ENCODE assay signal across 1 cellular context in the genomic region with DNA sequence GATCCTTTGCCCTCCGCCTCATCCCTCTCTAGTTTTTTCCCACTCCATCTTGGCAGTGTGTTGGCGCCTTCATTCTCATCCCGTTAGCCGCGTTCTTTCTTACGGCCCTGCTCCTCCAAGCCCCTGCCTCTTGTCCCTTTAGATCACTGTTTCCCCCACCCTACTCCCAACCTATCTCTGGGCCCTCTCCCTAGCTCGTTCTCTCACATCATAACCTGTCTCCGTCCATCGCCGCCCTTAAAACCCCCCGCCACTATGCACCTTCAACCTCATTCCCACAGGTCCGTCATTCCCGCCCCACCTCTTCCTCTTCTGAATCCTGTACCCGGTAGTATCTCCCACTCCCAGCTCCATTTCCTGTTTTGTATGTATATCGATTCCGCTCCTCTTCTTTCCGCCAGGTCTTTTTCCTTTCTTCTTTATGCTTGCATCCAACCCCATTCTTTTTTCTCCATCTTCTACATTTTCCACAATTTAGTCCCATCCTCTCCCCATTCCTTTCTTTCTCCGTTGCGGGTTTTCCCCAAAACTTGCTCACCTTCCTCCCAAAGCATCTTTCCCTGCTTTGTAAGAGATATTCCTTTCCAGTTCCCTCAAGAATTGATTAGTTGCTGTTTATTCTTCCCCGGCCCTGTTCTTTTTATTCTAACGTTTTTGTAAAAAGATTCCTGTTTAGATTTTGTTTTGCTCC.
TF ChIP-seq lines count a peak whose summit lies in the region.

No MANE protein-coding gene starts in this region.

TF ChIP-seq in HepG2, 621 proteins besides CTCF, POLR2A, EP300 and RAD21 (continued from another document and continues in another):
- TF ChIP-seq SNAI1 (CRISPR knock-in tag; IDR thresholded peaks at IDR 0.05; ENCODE audit: borderline replicate concordance) (0 out of 2 replicates have a peak, but pooled peaks have one; percentile 29), DR1 (CRISPR knock-in tag; IDR thresholded peaks at IDR 0.05) (no peak), ZNF124 (CRISPR knock-in tag; IDR thresholded peaks at IDR 0.05) (0 out of 2 replicates have a peak, but pooled peaks have one; percentile 31), EHMT2 (IDR thresholded peaks at IDR 0.05; ENCODE audit: borderline replicate concordance, low read depth, low read length) (no peak), ZNF691 (CRISPR knock-in tag; IDR thresholded peaks at IDR 0.05; ENCODE audit: borderline replicate concordance, low read depth) (no peak), ZNF660 (CRISPR knock-in tag; IDR thresholded peaks at IDR 0.05; ENCODE audit: borderline replicate concordance, low read depth) (no peak), TMF1 (CRISPR knock-in tag; IDR thresholded peaks at IDR 0.05; ENCODE audit: low read depth) (0 out of 2 replicates have a peak, but pooled peaks have one; percentile 24), FOXK1 (CRISPR knock-in tag; IDR thresholded peaks at IDR 0.05; ENCODE audit: borderline replicate concordance, low read depth) (no peak), ZNF431 (CRISPR knock-in tag; IDR thresholded peaks at IDR 0.05; ENCODE audit: borderline replicate concordance, low read depth) (no peak), RBAK (CRISPR knock-in tag; IDR thresholded peaks at IDR 0.05) (no peak), ZNF570 (CRISPR knock-in tag; IDR thresholded peaks at IDR 0.05; ENCODE audit: borderline replicate concordance) (no peak), TEAD3 (CRISPR knock-in tag; optimal IDR thresholded peaks at IDR 0.05; ENCODE audit: borderline replicate concordance) (peak; percentile 42), GTF2F1 (IDR thresholded peaks at IDR 0.05; ENCODE audit: low read length) (no peak), BCL3 (CRISPR knock-in tag; IDR thresholded peaks at IDR 0.05) (no peak), TFDP1 (CRISPR knock-in tag; IDR thresholded peaks at IDR 0.05; ENCODE audit: borderline replicate concordance) (0 out of 2 replicates have a peak, but pooled peaks have one; percentile 25), CREB1 (IDR thresholded peaks at IDR 0.05) (no peak), CREB1 (CRISPR knock-in tag; IDR thresholded peaks at IDR 0.05) (no peak), SOX13 (IDR thresholded peaks at IDR 0.05) (no peak), SOX13 (CRISPR knock-in tag; conservative IDR thresholded peaks at IDR 0.05 in 1 of 2, IDR thresholded peaks at IDR 0.05 in 1 of 2) (no peak; a peak in 1 of 4 replicates), ARID2 (CRISPR knock-in tag; IDR thresholded peaks at IDR 0.05; ENCODE audit: borderline replicate concordance) (no peak), SETDB1 (CRISPR knock-in tag; IDR thresholded peaks at IDR 0.05; ENCODE audit: borderline replicate concordance) (no peak), CCAR2 (optimal IDR thresholded peaks at IDR 0.05; ENCODE audit: low read depth, low read length) (peak; percentile 23), MAX (IDR thresholded peaks at IDR 0.05) (no peak), MAFF (IDR thresholded peaks at IDR 0.05; ENCODE audit: low read depth, low read length) (no peak), PHF8 (CRISPR knock-in tag; IDR thresholded peaks at IDR 0.05) (peak; percentile 48), SMARCE1 (IDR thresholded peaks at IDR 0.05; ENCODE audit: borderline replicate concordance) (no peak), AFF4 (CRISPR knock-in tag; IDR thresholded peaks at IDR 0.05) (no peak), TEAD2 (CRISPR knock-in tag; IDR thresholded peaks at IDR 0.05) (no peak), ZFP62 (CRISPR knock-in tag; IDR thresholded peaks at IDR 0.05) (no peak), ZNF34 (CRISPR knock-in tag; IDR thresholded peaks at IDR 0.05; ENCODE audit: borderline replicate concordance) (no peak)
- TF ChIP-seq, protein P1, sequence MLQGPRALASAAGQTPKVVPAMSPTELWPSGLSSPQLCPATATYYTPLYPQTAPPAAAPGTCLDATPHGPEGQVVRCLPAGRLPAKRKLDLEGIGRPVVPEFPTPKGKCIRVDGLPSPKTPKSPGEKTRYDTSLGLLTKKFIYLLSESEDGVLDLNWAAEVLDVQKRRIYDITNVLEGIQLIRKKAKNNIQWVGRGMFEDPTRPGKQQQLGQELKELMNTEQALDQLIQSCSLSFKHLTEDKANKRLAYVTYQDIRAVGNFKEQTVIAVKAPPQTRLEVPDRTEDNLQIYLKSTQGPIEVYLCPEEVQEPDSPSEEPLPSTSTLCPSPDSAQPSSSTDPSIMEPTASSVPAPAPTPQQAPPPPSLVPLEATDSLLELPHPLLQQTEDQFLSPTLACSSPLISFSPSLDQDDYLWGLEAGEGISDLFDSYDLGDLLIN (CRISPR knock-in tag; IDR thresholded peaks at IDR 0.05; ENCODE audit: borderline replicate concordance) = no peak
- TF ChIP-seq, protein P2, sequence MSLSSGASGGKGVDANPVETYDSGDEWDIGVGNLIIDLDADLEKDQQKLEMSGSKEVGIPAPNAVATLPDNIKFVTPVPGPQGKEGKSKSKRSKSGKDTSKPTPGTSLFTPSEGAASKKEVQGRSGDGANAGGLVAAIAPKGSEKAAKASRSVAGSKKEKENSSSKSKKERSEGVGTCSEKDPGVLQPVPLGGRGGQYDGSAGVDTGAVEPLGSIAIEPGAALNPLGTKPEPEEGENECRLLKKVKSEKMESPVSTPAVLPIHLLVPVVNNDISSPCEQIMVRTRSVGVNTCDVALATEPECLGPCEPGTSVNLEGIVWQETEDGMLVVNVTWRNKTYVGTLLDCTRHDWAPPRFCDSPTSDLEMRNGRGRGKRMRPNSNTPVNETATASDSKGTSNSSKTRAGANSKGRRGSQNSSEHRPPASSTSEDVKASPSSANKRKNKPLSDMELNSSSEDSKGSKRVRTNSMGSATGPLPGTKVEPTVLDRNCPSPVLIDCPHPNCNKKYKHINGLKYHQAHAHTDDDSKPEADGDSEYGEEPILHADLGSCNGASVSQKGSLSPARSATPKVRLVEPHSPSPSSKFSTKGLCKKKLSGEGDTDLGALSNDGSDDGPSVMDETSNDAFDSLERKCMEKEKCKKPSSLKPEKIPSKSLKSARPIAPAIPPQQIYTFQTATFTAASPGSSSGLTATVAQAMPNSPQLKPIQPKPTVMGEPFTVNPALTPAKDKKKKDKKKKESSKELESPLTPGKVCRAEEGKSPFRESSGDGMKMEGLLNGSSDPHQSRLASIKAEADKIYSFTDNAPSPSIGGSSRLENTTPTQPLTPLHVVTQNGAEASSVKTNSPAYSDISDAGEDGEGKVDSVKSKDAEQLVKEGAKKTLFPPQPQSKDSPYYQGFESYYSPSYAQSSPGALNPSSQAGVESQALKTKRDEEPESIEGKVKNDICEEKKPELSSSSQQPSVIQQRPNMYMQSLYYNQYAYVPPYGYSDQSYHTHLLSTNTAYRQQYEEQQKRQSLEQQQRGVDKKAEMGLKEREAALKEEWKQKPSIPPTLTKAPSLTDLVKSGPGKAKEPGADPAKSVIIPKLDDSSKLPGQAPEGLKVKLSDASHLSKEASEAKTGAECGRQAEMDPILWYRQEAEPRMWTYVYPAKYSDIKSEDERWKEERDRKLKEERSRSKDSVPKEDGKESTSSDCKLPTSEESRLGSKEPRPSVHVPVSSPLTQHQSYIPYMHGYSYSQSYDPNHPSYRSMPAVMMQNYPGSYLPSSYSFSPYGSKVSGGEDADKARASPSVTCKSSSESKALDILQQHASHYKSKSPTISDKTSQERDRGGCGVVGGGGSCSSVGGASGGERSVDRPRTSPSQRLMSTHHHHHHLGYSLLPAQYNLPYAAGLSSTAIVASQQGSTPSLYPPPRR (CRISPR knock-in tag; IDR thresholded peaks at IDR 0.05; ENCODE audit: borderline replicate concordance) = no peak
- TF ChIP-seq, protein P3, sequence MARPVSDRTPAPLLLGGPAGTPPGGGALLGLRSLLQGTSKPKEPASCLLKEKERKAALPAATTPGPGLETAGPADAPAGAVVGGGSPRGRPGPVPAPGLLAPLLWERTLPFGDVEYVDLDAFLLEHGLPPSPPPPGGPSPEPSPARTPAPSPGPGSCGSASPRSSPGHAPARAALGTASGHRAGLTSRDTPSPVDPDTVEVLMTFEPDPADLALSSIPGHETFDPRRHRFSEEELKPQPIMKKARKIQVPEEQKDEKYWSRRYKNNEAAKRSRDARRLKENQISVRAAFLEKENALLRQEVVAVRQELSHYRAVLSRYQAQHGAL (CRISPR knock-in tag; IDR thresholded peaks at IDR 0.05; ENCODE audit: not compliant biosample characterization) = no peak
- TF ChIP-seq, protein P4, sequence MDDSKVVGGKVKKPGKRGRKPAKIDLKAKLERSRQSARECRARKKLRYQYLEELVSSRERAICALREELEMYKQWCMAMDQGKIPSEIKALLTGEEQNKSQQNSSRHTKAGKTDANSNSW (CRISPR knock-in tag; IDR thresholded peaks at IDR 0.05; ENCODE audit: borderline replicate concordance) = no peak; the same call in 1 of the 2 replicates
- TF ChIP-seq, protein P5, sequence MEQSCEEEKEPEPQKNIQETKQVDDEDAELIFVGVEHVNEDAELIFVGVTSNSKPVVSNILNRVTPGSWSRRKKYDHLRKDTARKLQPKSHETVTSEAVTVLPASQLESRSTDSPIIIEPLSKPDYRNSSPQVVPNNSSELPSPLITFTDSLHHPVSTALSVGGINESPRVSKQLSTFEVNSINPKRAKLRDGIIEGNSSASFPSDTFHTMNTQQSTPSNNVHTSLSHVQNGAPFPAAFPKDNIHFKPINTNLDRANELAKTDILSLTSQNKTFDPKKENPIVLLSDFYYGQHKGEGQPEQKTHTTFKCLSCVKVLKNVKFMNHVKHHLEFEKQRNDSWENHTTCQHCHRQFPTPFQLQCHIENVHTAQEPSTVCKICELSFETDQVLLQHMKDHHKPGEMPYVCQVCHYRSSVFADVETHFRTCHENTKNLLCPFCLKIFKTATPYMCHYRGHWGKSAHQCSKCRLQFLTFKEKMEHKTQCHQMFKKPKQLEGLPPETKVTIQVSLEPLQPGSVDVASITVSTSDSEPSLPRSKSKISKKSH (CRISPR knock-in tag; IDR thresholded peaks at IDR 0.05; ENCODE audit: borderline replicate concordance) = no peak
- TF ChIP-seq, protein P6, sequence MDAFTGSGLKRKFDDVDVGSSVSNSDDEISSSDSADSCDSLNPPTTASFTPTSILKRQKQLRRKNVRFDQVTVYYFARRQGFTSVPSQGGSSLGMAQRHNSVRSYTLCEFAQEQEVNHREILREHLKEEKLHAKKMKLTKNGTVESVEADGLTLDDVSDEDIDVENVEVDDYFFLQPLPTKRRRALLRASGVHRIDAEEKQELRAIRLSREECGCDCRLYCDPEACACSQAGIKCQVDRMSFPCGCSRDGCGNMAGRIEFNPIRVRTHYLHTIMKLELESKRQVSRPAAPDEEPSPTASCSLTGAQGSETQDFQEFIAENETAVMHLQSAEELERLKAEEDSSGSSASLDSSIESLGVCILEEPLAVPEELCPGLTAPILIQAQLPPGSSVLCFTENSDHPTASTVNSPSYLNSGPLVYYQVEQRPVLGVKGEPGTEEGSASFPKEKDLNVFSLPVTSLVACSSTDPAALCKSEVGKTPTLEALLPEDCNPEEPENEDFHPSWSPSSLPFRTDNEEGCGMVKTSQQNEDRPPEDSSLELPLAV (CRISPR knock-in tag; conservative IDR thresholded peaks at IDR 0.05; ENCODE audit: low read depth) = no peak
